Comparison of ENCODE assay signal across 1 cellular context in genomic region chr10:71718165-71718678, GRCh38.
TF ChIP-seq lines count a peak whose summit lies in the region.

No MANE protein-coding gene starts in this region.

TF ChIP-seq in IMR-90, 13 proteins besides CTCF, POLR2A, EP300 and RAD21:
- TF ChIP-seq BHLHE40 (IDR thresholded peaks at IDR 0.05; ENCODE audit: low read depth, low read length), result no peak
- no peak for TF ChIP-seq CHD1 (IDR thresholded peaks at IDR 0.05; ENCODE audit: low read depth, low read length)
